Comparison of ENCODE assay signal across 1 cellular context in the genomic region with DNA sequence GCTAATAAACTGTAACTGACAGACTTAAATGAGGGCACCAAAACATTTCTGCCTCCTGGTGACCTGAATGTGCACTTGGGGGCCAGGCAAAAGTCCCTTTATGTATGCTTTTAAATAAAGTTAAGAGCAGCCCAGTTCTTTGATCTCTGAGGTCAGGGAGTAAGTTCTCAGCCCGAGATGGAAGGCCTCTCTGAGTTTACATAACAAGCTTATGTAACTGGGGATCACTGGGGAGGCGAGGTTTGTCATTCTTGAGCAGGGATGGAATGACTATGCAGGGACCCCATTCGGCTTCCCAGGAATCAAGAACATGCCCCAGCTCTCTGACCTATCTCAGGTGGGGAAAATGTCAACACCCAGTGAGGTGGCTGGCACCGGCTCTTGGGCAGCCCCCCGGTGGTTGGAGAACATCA.
TF ChIP-seq lines count a peak whose summit lies in the region.

No MANE protein-coding gene starts in this region.

TF ChIP-seq in GM23338, 12 proteins besides CTCF, POLR2A, EP300 and RAD21 (continued from another document):
- TF ChIP-seq, protein P1, sequence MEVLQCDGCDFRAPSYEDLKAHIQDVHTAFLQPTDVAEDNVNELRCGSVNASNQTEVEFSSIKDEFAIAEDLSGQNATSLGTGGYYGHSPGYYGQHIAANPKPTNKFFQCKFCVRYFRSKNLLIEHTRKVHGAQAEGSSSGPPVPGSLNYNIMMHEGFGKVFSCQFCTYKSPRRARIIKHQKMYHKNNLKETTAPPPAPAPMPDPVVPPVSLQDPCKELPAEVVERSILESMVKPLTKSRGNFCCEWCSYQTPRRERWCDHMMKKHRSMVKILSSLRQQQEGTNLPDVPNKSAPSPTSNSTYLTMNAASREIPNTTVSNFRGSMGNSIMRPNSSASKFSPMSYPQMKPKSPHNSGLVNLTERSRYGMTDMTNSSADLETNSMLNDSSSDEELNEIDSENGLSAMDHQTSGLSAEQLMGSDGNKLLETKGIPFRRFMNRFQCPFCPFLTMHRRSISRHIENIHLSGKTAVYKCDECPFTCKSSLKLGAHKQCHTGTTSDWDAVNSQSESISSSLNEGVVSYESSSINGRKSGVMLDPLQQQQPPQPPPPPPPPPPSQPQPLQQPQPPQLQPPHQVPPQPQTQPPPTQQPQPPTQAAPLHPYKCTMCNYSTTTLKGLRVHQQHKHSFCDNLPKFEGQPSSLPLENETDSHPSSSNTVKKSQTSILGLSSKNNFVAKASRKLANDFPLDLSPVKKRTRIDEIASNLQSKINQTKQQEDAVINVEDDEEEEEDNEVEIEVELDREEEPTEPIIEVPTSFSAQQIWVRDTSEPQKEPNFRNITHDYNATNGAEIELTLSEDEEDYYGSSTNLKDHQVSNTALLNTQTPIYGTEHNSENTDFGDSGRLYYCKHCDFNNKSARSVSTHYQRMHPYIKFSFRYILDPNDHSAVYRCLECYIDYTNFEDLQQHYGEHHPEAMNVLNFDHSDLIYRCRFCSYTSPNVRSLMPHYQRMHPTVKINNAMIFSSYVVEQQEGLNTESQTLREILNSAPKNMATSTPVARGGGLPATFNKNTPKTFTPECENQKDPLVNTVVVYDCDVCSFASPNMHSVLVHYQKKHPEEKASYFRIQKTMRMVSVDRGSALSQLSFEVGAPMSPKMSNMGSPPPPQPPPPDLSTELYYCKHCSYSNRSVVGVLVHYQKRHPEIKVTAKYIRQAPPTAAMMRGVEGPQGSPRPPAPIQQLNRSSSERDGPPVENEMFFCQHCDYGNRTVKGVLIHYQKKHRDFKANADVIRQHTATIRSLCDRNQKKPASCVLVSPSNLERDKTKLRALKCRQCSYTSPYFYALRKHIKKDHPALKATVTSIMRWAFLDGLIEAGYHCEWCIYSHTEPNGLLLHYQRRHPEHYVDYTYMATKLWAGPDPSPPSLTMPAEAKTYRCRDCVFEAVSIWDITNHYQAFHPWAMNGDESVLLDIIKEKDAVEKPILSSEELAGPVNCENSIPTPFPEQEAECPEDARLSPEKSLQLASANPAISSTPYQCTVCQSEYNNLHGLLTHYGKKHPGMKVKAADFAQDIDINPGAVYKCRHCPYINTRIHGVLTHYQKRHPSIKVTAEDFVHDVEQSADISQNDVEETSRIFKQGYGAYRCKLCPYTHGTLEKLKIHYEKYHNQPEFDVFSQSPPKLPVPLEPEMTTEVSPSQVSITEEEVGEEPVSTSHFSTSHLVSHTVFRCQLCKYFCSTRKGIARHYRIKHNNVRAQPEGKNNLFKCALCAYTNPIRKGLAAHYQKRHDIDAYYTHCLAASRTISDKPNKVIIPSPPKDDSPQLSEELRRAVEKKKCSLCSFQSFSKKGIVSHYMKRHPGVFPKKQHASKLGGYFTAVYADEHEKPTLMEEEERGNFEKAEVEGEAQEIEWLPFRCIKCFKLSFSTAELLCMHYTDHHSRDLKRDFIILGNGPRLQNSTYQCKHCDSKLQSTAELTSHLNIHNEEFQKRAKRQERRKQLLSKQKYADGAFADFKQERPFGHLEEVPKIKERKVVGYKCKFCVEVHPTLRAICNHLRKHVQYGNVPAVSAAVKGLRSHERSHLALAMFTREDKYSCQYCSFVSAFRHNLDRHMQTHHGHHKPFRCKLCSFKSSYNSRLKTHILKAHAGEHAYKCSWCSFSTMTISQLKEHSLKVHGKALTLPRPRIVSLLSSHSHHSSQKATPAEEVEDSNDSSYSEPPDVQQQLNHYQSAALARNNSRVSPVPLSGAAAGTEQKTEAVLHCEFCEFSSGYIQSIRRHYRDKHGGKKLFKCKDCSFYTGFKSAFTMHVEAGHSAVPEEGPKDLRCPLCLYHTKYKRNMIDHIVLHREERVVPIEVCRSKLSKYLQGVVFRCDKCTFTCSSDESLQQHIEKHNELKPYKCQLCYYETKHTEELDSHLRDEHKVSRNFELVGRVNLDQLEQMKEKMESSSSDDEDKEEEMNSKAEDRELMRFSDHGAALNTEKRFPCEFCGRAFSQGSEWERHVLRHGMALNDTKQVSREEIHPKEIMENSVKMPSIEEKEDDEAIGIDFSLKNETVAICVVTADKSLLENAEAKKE (CRISPR knock-in tag; IDR thresholded peaks at IDR 0.05), result no peak
- TF ChIP-seq CREB1 (CRISPR knock-in tag; IDR thresholded peaks at IDR 0.05; ENCODE audit: low read depth), result no peak
- TF ChIP-seq POLR2AphosphoS5 (IDR thresholded peaks at IDR 0.05; ENCODE audit: low read depth), result no peak
- no peak for TF ChIP-seq ZNF331 (CRISPR knock-in tag; IDR thresholded peaks at IDR 0.05; ENCODE audit: low read depth)
- no peak for TF ChIP-seq REST (IDR thresholded peaks at IDR 0.05; ENCODE audit: unreplicated experiment)
- TF ChIP-seq NANOG (IDR thresholded peaks at IDR 0.05; ENCODE audit: borderline replicate concordance), result no peak
- no peak for TF ChIP-seq ETS1 (IDR thresholded peaks at IDR 0.05)
